ENCODE assay signal across 9 cellular contexts in genomic region chr6:137928286-137928685, GRCh38.
DNase-seq lines count a peak whose midpoint lies in the region; ATAC-seq, FAIRE-seq and TF ChIP-seq lines count a peak whose summit lies in the region.
"Had no signal": no experiment of that assay in that cellular context is flagged by ENCODE, and none has a peak within 500 bp of the region (broad histone marks: within the 10 kb centered on the region; RNA-seq: fewer than 3 reads in every experiment).

No MANE protein-coding gene starts in this region.

- H3K79me2 ChIP-seq in KMS-11 (ENCODE audit: insufficient read depth, low read depth) (no peaks in the 10 kb centered on the region), mammary epithelial cell (ENCODE audit: insufficient read depth, low read length) (no peaks in the 10 kb centered on the region)

- intact Hi-C loops in mammary epithelial cell (cut with micrococcal nuclease) = no loop called here

- H3K36me3 Mint-ChIP-seq in activated naive CD8-positive, alpha-beta T cell treated with anti-CD3 and anti-CD28 coated beads for 36 hours = peaks cover under 1% of the 10 kb centered on the region
- H3K36me3 Mint-ChIP-seq in stimulated activated naive CD8-positive, alpha-beta T cell treated with anti-CD3 and anti-CD28 coated beads, Interleukin-15, Interleukin-2, amounts not matched to agents 100 ng/mL and 50 ng/mL, for 24 hours (ENCODE audit: low read depth) = no peaks in the 10 kb centered on the region

- H4K20me1 ChIP-seq in KMS-11 (ENCODE audit: insufficient read depth) (no peaks in the 10 kb centered on the region), mammary epithelial cell (ENCODE audit: insufficient read depth, low read length) (no peaks in the 10 kb centered on the region)

- H3K36me3 ChIP-seq in KMS-11 (ENCODE audit: insufficient read depth) (no peaks in the 10 kb centered on the region), mammary epithelial cell (ENCODE audit: insufficient read depth, low read length) (no peaks in the 10 kb centered on the region)

- H3K4me1 ChIP-seq in KMS-11 (ENCODE audit: low read depth, poor library complexity, severe bottlenecking) (peaks cover 96% of the 10 kb centered on the region), mammary epithelial cell (ENCODE audit: insufficient read depth, low read length) (peaks cover 31% of the 10 kb centered on the region)

- dilution Hi-C loops in mammary epithelial cell (cut with HindIII; ENCODE audit: low sequenced_read_pairs) = no loop called here

- H3K9ac ChIP-seq in KMS-11 (peak overlapping the region; percentile 62), mammary epithelial cell (ENCODE audit: insufficient read depth, low read length) (no peak overlapping the region)

- no peak for ATAC-seq in HG02610 (IDR thresholded peaks at IDR 0.05; ENCODE audit: unreplicated experiment)

- H3K27ac Mint-ChIP-seq in activated naive CD8-positive, alpha-beta T cell treated with anti-CD3 and anti-CD28 coated beads for 36 hours = peak overlapping the region; percentile 98
- peak overlapping the region; percentile 99 for H3K27ac Mint-ChIP-seq in stimulated activated naive CD8-positive, alpha-beta T cell treated with anti-CD3 and anti-CD28 coated beads, Interleukin-15, Interleukin-2, amounts not matched to agents 100 ng/mL and 50 ng/mL, for 24 hours

- WGBS in mammary epithelial cell (ENCODE audit: low coverage, missing lambda C conversion rate) = 46% methylated on average over 2 of the region's 2 CpGs

- H3K4me1 Mint-ChIP-seq in activated naive CD8-positive, alpha-beta T cell treated with anti-CD3 and anti-CD28 coated beads for 36 hours = peaks cover 71% of the 10 kb centered on the region
- peaks cover 87% of the 10 kb centered on the region for H3K4me1 Mint-ChIP-seq in stimulated activated naive CD8-positive, alpha-beta T cell treated with anti-CD3 and anti-CD28 coated beads, Interleukin-15, Interleukin-2, amounts not matched to agents 100 ng/mL and 50 ng/mL, for 24 hours (ENCODE audit: low read depth)

- peak overlapping the region; percentile 93 for H3K27ac ChIP-seq in KMS-11
- H3K27ac ChIP-seq in mammary epithelial cell (ENCODE audit: insufficient read depth, low read depth, low read length) = no peak overlapping the region

- BruUV-seq in mammary epithelial cell (replicated peaks; lab: Mats Ljungman, UMichigan) = no TSS peak

- peak; percentile 27 for DNase-seq in activated gamma-delta T cell treated with anti-CD3 and anti-CD28 coated beads, Interleukin-2, amount 50 U/mL, for 16 hours (ENCODE audit: low read depth)
- DNase-seq in activated gamma-delta T cell (lab: John Stamatoyannopoulos, UW) (no peak), mammary epithelial cell (no peak), frontal cortex (ENCODE audit: low spot score in 2 of 2) (no peak)
- peak; percentile 49 for DNase-seq in activated naive CD8-positive, alpha-beta T cell treated with anti-CD3 and anti-CD28 coated beads for 36 hours
- DNase-seq: erythroblast had no signal

- H3K27me3 Mint-ChIP-seq in activated naive CD8-positive, alpha-beta T cell treated with anti-CD3 and anti-CD28 coated beads for 36 hours = no peaks in the 10 kb centered on the region
- no peaks in the 10 kb centered on the region for H3K27me3 Mint-ChIP-seq in stimulated activated naive CD8-positive, alpha-beta T cell treated with anti-CD3 and anti-CD28 coated beads, Interleukin-15, Interleukin-2, amounts not matched to agents 100 ng/mL and 50 ng/mL, for 24 hours

- H3K9me3 Mint-ChIP-seq in activated naive CD8-positive, alpha-beta T cell treated with anti-CD3 and anti-CD28 coated beads for 36 hours = peaks cover 3% of the 10 kb centered on the region
- no peaks in the 10 kb centered on the region for H3K9me3 Mint-ChIP-seq in stimulated activated naive CD8-positive, alpha-beta T cell treated with anti-CD3 and anti-CD28 coated beads, Interleukin-15, Interleukin-2, amounts not matched to agents 100 ng/mL and 50 ng/mL, for 24 hours

- in situ Hi-C loops in mammary epithelial cell (cut with MboI; ENCODE audit: low sequenced_read_pairs in 2 of 2) = no loop called here

- no peak for FAIRE-seq in frontal cortex (lab: Jason Lieb, UNC)

- H3K4me3 Mint-ChIP-seq in activated naive CD8-positive, alpha-beta T cell treated with anti-CD3 and anti-CD28 coated beads for 36 hours = peak overlapping the region; percentile 60
- peak overlapping the region; percentile 75 for H3K4me3 Mint-ChIP-seq in stimulated activated naive CD8-positive, alpha-beta T cell treated with anti-CD3 and anti-CD28 coated beads, Interleukin-15, Interleukin-2, amounts not matched to agents 100 ng/mL and 50 ng/mL, for 24 hours

- no peaks in the 10 kb centered on the region for H3K27me3 ChIP-seq in KMS-11 (ENCODE audit: insufficient read depth, low read depth)
- no peaks in the 10 kb centered on the region for H3K27me3 ChIP-seq in mammary epithelial cell (ENCODE audit: insufficient read depth, low read length)

- H3K4me2 ChIP-seq in KMS-11 (peak overlapping the region; percentile 91), mammary epithelial cell (ENCODE audit: insufficient read depth, low read depth, low read length) (no peak overlapping the region)

- no peaks in the 10 kb centered on the region for H3K9me3 ChIP-seq in mammary epithelial cell (replicated peaks; ENCODE audit: insufficient read depth, low read length)

- TF ChIP-seq CTCF in KMS-11 (conservative IDR thresholded peaks at IDR 0.05; ENCODE audit: low read depth, low read length) = 0 out of 2 replicates have a peak, but pooled peaks have one; percentile 7
- no peak for TF ChIP-seq CTCF in mammary epithelial cell (conservative IDR thresholded peaks at IDR 0.05 in 1 of 2, IDR thresholded peaks at IDR 0.05 in 1 of 2; ENCODE audit: extremely low read depth in 1 of 2, insufficient read depth in 1 of 2, low read depth in 1 of 2, low read length in 2 of 2)

- CTCF ChIA-PET in mammary epithelial cell (lab: Charles Lee; ENCODE audit: low non-redundant PET) = no interaction called here

- H2AFZ ChIP-seq in KMS-11 (ENCODE audit: low read depth) (peak overlapping the region; percentile 9; the same call in 1 of the 2 replicates), mammary epithelial cell (ENCODE audit: low read depth, low read length) (no peak overlapping the region)

- H3K4me3 ChIP-seq in KMS-11 (IDR thresholded peaks at IDR 0.05; ENCODE audit: insufficient read depth, low read depth, low read length) (no peak overlapping the region), mammary epithelial cell (replicated peaks in 1 of 3; ENCODE audit: insufficient read depth in 1 of 3, low read depth in 2 of 3, low read length in 3 of 3) (no peak overlapping the region)

Comparison
In these comparisons a context has a peak if more than half of its experiments do, and no peak if none do; other contexts are left out.
1. DNase-seq: peak in activated gamma-delta T cell treated with anti-CD3 and anti-CD28 coated beads, Interleukin-2, amount 50 U/mL, for 16 hours (single experiment) and activated naive CD8-positive, alpha-beta T cell treated with anti-CD3 and anti-CD28 coated beads for 36 hours (single experiment); none in activated gamma-delta T cell (single experiment), mammary epithelial cell (single experiment) and frontal cortex (0 of 2).